1 cellular context compared by ENCODE assay signal in the genomic region with DNA sequence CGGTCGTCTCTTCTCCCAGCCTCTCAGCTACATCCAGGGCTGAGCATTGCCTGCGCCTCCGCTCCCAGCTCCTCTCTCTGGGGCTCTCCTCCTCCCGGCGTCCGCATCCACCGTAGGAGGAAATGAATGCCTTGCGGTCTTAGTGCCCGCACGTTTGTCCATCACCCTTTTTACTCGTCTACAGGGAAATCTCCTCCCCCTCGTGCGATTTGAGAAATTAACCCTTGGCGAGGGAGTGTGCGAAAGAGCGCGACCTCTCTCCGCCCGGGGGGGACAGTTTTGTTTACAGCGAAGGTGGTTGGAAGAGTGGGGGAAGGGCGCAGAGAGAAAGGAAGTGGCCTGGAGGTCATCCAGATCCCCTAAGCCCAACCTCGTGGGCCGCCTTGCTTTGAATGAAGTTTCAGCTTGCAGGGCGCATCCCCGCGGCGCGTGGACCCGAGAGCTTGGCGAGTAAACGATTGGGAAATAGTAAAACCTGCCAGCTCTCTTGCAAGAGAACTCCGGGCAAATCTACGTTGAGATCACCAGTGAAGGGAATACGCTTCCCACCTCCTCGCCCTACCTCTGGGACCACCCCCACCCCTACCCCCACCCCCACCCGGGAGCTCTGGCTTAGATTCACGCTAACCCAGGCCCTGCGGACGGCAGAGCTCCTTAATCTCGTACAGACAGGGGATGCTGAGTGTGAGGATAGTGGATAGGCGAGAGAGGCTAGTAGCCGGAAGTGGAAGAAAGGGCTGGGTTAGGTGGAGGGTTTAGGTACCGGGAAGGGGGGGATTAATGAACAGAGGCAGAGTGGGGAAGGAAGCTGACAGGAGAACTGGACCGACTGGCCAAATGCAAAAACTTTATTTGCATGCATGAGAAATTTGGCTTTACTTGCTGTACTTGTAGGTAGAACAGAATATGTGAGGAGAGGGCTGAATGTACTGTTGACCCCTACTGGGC.
TF ChIP-seq lines count a peak whose summit lies in the region.

A gene with protein sequence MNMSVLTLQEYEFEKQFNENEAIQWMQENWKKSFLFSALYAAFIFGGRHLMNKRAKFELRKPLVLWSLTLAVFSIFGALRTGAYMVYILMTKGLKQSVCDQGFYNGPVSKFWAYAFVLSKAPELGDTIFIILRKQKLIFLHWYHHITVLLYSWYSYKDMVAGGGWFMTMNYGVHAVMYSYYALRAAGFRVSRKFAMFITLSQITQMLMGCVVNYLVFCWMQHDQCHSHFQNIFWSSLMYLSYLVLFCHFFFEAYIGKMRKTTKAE (minus strand): TSS at position 144 of the 948 bp plus-strand sequence. CDS start 280 bp downstream, outside the sequence.

TF ChIP-seq in K562, 482 proteins besides CTCF, POLR2A, EP300 and RAD21 (continued from another document and continues in another):
- TF ChIP-seq, protein P1, sequence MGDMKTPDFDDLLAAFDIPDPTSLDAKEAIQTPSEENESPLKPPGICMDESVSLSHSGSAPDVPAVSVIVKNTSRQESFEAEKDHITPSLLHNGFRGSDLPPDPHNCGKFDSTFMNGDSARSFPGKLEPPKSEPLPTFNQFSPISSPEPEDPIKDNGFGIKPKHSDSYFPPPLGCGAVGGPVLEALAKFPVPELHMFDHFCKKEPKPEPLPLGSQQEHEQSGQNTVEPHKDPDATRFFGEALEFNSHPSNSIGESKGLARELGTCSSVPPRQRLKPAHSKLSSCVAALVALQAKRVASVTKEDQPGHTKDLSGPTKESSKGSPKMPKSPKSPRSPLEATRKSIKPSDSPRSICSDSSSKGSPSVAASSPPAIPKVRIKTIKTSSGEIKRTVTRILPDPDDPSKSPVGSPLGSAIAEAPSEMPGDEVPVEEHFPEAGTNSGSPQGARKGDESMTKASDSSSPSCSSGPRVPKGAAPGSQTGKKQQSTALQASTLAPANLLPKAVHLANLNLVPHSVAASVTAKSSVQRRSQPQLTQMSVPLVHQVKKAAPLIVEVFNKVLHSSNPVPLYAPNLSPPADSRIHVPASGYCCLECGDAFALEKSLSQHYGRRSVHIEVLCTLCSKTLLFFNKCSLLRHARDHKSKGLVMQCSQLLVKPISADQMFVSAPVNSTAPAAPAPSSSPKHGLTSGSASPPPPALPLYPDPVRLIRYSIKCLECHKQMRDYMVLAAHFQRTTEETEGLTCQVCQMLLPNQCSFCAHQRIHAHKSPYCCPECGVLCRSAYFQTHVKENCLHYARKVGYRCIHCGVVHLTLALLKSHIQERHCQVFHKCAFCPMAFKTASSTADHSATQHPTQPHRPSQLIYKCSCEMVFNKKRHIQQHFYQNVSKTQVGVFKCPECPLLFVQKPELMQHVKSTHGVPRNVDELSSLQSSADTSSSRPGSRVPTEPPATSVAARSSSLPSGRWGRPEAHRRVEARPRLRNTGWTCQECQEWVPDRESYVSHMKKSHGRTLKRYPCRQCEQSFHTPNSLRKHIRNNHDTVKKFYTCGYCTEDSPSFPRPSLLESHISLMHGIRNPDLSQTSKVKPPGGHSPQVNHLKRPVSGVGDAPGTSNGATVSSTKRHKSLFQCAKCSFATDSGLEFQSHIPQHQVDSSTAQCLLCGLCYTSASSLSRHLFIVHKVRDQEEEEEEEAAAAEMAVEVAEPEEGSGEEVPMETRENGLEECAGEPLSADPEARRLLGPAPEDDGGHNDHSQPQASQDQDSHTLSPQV (IDR thresholded peaks at IDR 0.05), result peak; percentile 71
- TF ChIP-seq EZH2 (IDR thresholded peaks at IDR 0.05; ENCODE audit: borderline replicate concordance, low read depth, low read length) (no peak), FOXP1 (CRISPR knock-in tag; IDR thresholded peaks at IDR 0.05) (peak; percentile 83), NR2C1 (IDR thresholded peaks at IDR 0.05) (peak; percentile 89), NR2C1 (tag; IDR thresholded peaks at IDR 0.05) (peak; percentile 90), ZNF143 (CRISPR knock-in tag; IDR thresholded peaks at IDR 0.05) (no peak), PRPF4 (IDR thresholded peaks at IDR 0.05; ENCODE audit: insufficient read depth, low read depth, low read length, poor library complexity, severe bottlenecking) (no peak), CHD2 (IDR thresholded peaks at IDR 0.05; ENCODE audit: low read depth, low read length) (peak; percentile 61; the same call in 1 of the 2 replicates), ZNF124 (CRISPR knock-in tag; IDR thresholded peaks at IDR 0.05) (no peak), TAF1 (IDR thresholded peaks at IDR 0.05; ENCODE audit: control insufficient read depth, extremely low read depth, insufficient read depth, low read length, severe bottlenecking) (peak; percentile 90), CCNT2 (IDR thresholded peaks at IDR 0.05; ENCODE audit: borderline replicate concordance, extremely low read depth, insufficient read length, low read depth, low read length) (no peak), ETV1 (tag; conservative IDR thresholded peaks at IDR 0.05; ENCODE audit: low read depth) (peak; percentile 73), GABPB1 (CRISPR knock-in tag; IDR thresholded peaks at IDR 0.05) (peak; percentile 76)
- TF ChIP-seq, protein P2, sequence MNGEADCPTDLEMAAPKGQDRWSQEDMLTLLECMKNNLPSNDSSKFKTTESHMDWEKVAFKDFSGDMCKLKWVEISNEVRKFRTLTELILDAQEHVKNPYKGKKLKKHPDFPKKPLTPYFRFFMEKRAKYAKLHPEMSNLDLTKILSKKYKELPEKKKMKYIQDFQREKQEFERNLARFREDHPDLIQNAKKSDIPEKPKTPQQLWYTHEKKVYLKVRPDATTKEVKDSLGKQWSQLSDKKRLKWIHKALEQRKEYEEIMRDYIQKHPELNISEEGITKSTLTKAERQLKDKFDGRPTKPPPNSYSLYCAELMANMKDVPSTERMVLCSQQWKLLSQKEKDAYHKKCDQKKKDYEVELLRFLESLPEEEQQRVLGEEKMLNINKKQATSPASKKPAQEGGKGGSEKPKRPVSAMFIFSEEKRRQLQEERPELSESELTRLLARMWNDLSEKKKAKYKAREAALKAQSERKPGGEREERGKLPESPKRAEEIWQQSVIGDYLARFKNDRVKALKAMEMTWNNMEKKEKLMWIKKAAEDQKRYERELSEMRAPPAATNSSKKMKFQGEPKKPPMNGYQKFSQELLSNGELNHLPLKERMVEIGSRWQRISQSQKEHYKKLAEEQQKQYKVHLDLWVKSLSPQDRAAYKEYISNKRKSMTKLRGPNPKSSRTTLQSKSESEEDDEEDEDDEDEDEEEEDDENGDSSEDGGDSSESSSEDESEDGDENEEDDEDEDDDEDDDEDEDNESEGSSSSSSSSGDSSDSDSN (IDR thresholded peaks at IDR 0.05; ENCODE audit: borderline replicate concordance in 1 of 2, low read depth in 2 of 2, low read length in 2 of 2), result peak; percentile 87 to 93
- TF ChIP-seq, protein P3, sequence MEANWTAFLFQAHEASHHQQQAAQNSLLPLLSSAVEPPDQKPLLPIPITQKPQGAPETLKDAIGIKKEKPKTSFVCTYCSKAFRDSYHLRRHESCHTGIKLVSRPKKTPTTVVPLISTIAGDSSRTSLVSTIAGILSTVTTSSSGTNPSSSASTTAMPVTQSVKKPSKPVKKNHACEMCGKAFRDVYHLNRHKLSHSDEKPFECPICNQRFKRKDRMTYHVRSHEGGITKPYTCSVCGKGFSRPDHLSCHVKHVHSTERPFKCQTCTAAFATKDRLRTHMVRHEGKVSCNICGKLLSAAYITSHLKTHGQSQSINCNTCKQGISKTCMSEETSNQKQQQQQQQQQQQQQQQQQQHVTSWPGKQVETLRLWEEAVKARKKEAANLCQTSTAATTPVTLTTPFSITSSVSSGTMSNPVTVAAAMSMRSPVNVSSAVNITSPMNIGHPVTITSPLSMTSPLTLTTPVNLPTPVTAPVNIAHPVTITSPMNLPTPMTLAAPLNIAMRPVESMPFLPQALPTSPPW (CRISPR knock-in tag; IDR thresholded peaks at IDR 0.05), result peak; percentile 95
- TF ChIP-seq, protein P4, sequence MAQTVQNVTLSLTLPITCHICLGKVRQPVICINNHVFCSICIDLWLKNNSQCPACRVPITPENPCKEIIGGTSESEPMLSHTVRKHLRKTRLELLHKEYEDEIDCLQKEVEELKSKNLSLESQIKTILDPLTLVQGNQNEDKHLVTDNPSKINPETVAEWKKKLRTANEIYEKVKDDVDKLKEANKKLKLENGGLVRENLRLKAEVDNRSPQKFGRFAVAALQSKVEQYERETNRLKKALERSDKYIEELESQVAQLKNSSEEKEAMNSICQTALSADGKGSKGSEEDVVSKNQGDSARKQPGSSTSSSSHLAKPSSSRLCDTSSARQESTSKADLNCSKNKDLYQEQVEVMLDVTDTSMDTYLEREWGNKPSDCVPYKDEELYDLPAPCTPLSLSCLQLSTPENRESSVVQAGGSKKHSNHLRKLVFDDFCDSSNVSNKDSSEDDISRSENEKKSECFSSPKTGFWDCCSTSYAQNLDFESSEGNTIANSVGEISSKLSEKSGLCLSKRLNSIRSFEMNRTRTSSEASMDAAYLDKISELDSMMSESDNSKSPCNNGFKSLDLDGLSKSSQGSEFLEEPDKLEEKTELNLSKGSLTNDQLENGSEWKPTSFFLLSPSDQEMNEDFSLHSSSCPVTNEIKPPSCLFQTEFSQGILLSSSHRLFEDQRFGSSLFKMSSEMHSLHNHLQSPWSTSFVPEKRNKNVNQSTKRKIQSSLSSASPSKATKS (CRISPR knock-in tag; IDR thresholded peaks at IDR 0.05), result no peak
- TF ChIP-seq, protein P5, sequence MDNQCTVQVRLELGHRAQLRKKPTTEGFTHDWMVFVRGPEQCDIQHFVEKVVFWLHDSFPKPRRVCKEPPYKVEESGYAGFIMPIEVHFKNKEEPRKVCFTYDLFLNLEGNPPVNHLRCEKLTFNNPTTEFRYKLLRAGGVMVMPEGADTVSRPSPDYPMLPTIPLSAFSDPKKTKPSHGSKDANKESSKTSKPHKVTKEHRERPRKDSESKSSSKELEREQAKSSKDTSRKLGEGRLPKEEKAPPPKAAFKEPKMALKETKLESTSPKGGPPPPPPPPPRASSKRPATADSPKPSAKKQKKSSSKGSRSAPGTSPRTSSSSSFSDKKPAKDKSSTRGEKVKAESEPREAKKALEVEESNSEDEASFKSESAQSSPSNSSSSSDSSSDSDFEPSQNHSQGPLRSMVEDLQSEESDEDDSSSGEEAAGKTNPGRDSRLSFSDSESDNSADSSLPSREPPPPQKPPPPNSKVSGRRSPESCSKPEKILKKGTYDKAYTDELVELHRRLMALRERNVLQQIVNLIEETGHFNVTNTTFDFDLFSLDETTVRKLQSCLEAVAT (IDR thresholded peaks at IDR 0.05), result peak; percentile 79 to 92; a peak in 3 of 4 replicates
- TF ChIP-seq, protein P6, sequence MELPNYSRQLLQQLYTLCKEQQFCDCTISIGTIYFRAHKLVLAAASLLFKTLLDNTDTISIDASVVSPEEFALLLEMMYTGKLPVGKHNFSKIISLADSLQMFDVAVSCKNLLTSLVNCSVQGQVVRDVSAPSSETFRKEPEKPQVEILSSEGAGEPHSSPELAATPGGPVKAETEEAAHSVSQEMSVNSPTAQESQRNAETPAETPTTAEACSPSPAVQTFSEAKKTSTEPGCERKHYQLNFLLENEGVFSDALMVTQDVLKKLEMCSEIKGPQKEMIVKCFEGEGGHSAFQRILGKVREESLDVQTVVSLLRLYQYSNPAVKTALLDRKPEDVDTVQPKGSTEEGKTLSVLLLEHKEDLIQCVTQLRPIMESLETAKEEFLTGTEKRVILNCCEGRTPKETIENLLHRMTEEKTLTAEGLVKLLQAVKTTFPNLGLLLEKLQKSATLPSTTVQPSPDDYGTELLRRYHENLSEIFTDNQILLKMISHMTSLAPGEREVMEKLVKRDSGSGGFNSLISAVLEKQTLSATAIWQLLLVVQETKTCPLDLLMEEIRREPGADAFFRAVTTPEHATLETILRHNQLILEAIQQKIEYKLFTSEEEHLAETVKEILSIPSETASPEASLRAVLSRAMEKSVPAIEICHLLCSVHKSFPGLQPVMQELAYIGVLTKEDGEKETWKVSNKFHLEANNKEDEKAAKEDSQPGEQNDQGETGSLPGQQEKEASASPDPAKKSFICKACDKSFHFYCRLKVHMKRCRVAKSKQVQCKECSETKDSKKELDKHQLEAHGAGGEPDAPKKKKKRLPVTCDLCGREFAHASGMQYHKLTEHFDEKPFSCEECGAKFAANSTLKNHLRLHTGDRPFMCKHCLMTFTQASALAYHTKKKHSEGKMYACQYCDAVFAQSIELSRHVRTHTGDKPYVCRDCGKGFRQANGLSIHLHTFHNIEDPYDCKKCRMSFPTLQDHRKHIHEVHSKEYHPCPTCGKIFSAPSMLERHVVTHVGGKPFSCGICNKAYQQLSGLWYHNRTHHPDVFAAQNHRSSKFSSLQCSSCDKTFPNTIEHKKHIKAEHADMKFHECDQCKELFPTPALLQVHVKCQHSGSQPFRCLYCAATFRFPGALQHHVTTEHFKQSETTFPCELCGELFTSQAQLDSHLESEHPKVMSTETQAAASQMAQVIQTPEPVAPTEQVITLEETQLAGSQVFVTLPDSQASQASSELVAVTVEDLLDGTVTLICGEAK (IDR thresholded peaks at IDR 0.05), result peak; percentile 80
- TF ChIP-seq, protein P6 (CRISPR knock-in tag; IDR thresholded peaks at IDR 0.05), result no peak
